8 cellular contexts compared by ENCODE assay signal in genomic region chr11:77147668-77148321, GRCh38. TPM values are rescaled to one million over a fixed set of nuclear protein-coding genes. Genes with fewer than 3 reads are reported as not detected.
A peak's percentile ranks its signal among the peaks of the same experiment; 100 is the strongest.
DNase-seq lines count a peak whose midpoint lies in the region; ATAC-seq, FAIRE-seq and TF ChIP-seq lines count a peak whose summit lies in the region.

No MANE protein-coding gene starts in this region.

- H3K36me3 ChIP-seq in K562 (ENCODE audit: control insufficient read depth, insufficient read depth, low read length): no peaks in the 10 kb centered on the region
- H3K36me3 ChIP-seq in mucosa of rectum (ENCODE audit: control insufficient read depth in 2 of 2, insufficient read depth in 2 of 2, low read length in 2 of 2): no peaks in the 10 kb centered on the region

- no peak for TF ChIP-seq CTCF in K562 (IDR thresholded peaks at IDR 0.05 in 2 of 3, conservative IDR thresholded peaks at IDR 0.05 in 1 of 3; ENCODE audit: insufficient read depth in 2 of 3, low read depth in 1 of 3, low read length in 3 of 3)

- peaks cover 7% of the 10 kb centered on the region; the same call in 1 of the 2 replicates for H4K20me1 ChIP-seq in K562 (replicated peaks; ENCODE audit: control insufficient read depth, insufficient read depth, low read length)

- no peak for TF ChIP-seq RAD21 in K562 (CRISPR knock-in tag; conservative IDR thresholded peaks at IDR 0.05 in 1 of 2, IDR thresholded peaks at IDR 0.05 in 1 of 2)

- intact Hi-C loops in K562 (cut with micrococcal nuclease): no loop called here

- in situ Hi-C loops in K562 (cut with MboI): no loop called here

- ATAC-seq in K562 (peak; percentile 81), GM18861 (IDR thresholded peaks at IDR 0.05; ENCODE audit: unreplicated experiment) (no peak), GM21515 (IDR thresholded peaks at IDR 0.05; ENCODE audit: unreplicated experiment) (no peak)

- H3K9me3 ChIP-seq in K562 (replicated peaks; ENCODE audit: control insufficient read depth, insufficient read depth, low read depth, low read length): no peaks in the 10 kb centered on the region
- H3K9me3 ChIP-seq in mucosa of rectum (ENCODE audit: control insufficient read depth in 2 of 2, low read length in 2 of 2): no peaks in the 10 kb centered on the region

- no peak for TF ChIP-seq POLR2A in K562 (conservative IDR thresholded peaks at IDR 0.05)

- 0 out of 4 replicates have a peak overlapping the region, but pooled peaks of 1 of the 2 experiments have one; percentile 15 for H3K9ac ChIP-seq in K562 (ENCODE audit: insufficient read depth in 1 of 2, low read depth in 2 of 2, low read length in 2 of 2)
- peak overlapping the region in 1 of 2 donors; percentile 14 for H3K9ac ChIP-seq in mucosa of rectum (ENCODE audit: low read depth in 1 of 2, low read length in 2 of 2)

- POLR2A ChIA-PET in K562 (lab: Yijun Ruan, JAX): interaction anchor here (0.8 kb wide), 1 partner anchor 8 kb away, joined by 4 read pairs; no protein-coding TSS in a partner anchor

- H3K27ac ChIP-seq in K562 (ENCODE audit: extremely low read depth, low read depth, low read length) (no peak overlapping the region), mucosa of rectum (ENCODE audit: low read depth in 2 of 2, low read length in 2 of 2) (no peak overlapping the region)

- CTCF ChIA-PET in K562 (lab: Yijun Ruan, JAX; ENCODE audit: low intra/inter-chr PET ratio): no interaction called here

- DNase-seq in ELF-1 (ENCODE audit: low read depth, low spot score): peak; percentile 57
- peak; percentile 40 for DNase-seq in NCI-H82 treated with DMSO at 0.1 percent for 48 hours (lab: John Stamatoyannopoulos, UW; ENCODE audit: unreplicated experiment)
- DNase-seq in K562 (ENCODE audit: extremely low read depth in 1 of 4, low spot score in 3 of 4): peak in 3 of 4 experiments; percentile 69 to 93 (median 92)
- DNase-seq in frontal cortex (ENCODE audit: low spot score in 2 of 2): no peak
- DNase-seq in GF-D8 (lab: John Stamatoyannopoulos, UW): no peak

- H3K27me3 ChIP-seq in K562 (ENCODE audit: control insufficient read depth in 2 of 2, insufficient read depth in 2 of 2, low read length in 2 of 2): peaks cover 20 to 70% of the 10 kb centered on the region in 2 experiments
- no peaks in the 10 kb centered on the region for H3K27me3 ChIP-seq in mucosa of rectum (ENCODE audit: control insufficient read depth in 2 of 2, insufficient read depth in 2 of 2, low read length in 2 of 2)

- no peak overlapping the region for H3K4me3 ChIP-seq in K562
- peak overlapping the region; percentile 18 to 44 for H3K4me3 ChIP-seq in mucosa of rectum (ENCODE audit: low read length in 2 of 2)

- 0 out of 2 replicates have a peak overlapping the region, but pooled peaks have one; percentile 29 for H3K4me2 ChIP-seq in K562 (ENCODE audit: insufficient read depth, low read length)

- H3K9me1 ChIP-seq in K562 (ENCODE audit: control insufficient read depth, insufficient read depth, low read length): no peaks in the 10 kb centered on the region

- H3K4me1 ChIP-seq in K562 (replicated peaks in 1 of 2; ENCODE audit: control insufficient read depth in 2 of 2, insufficient read depth in 2 of 2, low read length in 2 of 2) (peaks cover 0 to 7% of the 10 kb centered on the region in 2 experiments; a peak in 3 of 5 replicates), mucosa of rectum (ENCODE audit: control insufficient read depth in 2 of 2, insufficient read depth in 2 of 2, low read length in 2 of 2) (peaks cover 14% of the 10 kb centered on the region in 2 donors)

- no peak for TF ChIP-seq EP300 in K562 (IDR thresholded peaks at IDR 0.05; ENCODE audit: low read length)

- WGBS in K562 (ENCODE audit: insufficient coverage, low coverage, missing lambda C conversion rate): 1% methylated on average over 36 of the region's 47 CpGs

- H3K79me2 ChIP-seq in K562 (ENCODE audit: control insufficient read depth, insufficient read depth, low read length): no peaks in the 10 kb centered on the region

- BruUV-seq in K562 (replicated peaks; lab: Mats Ljungman, UMichigan): no TSS peak

- no peak for FAIRE-seq in K562 (lab: Jason Lieb, UNC)
- no peak for FAIRE-seq in frontal cortex (lab: Jason Lieb, UNC)

- H2AFZ ChIP-seq in K562 (ENCODE audit: low read depth, low read length): 0 out of 2 replicates have a peak overlapping the region, but pooled peaks have one; percentile 32

TF ChIP-seq in K562, 482 proteins besides CTCF, POLR2A, EP300 and RAD21:
- TF ChIP-seq MTF1 (CRISPR knock-in tag; IDR thresholded peaks at IDR 0.05; ENCODE audit: borderline replicate concordance): no peak
- TF ChIP-seq, protein P1, sequence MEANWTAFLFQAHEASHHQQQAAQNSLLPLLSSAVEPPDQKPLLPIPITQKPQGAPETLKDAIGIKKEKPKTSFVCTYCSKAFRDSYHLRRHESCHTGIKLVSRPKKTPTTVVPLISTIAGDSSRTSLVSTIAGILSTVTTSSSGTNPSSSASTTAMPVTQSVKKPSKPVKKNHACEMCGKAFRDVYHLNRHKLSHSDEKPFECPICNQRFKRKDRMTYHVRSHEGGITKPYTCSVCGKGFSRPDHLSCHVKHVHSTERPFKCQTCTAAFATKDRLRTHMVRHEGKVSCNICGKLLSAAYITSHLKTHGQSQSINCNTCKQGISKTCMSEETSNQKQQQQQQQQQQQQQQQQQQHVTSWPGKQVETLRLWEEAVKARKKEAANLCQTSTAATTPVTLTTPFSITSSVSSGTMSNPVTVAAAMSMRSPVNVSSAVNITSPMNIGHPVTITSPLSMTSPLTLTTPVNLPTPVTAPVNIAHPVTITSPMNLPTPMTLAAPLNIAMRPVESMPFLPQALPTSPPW (CRISPR knock-in tag; IDR thresholded peaks at IDR 0.05): peak; percentile 52; the same call in 1 of the 2 replicates

RNA-seq across cellular contexts. Expression of gene MYO7A, which starts 19.7 kb away (rescaled TPM):
- 1.1 and 2.5 TPM in 2 replicates for total RNA-seq in K562 (2011; cell fraction: chromatin; rRNA removed; ENCODE audit: low replicate concordance)
- total RNA-seq in K562 (2011; cell fraction: nucleolus; rRNA removed): 0.79 and 1.0 TPM in 2 replicates
- 0.53 and 0.73 TPM in 2 replicates for total RNA-seq in K562 (2011; cell fraction: nucleoplasm; rRNA removed)
- total RNA-seq in K562 (2014; rRNA removed) (0.04 and 0.09 TPM in 2 replicates), K562 (2014; rRNA removed; fragmentation: Illumina TruSeq; extraction: Trizol) (0.04 TPM in 1 of 2 replicates, not detected in the other), K562 (2015; rRNA removed; fragmentation: Illumina TruSeq; extraction: Trizol) (0.07 TPM in 1 of 2 replicates, not detected in the other), K562 (2021) (0.07 and 0.11 TPM in 2 replicates), frontal cortex (0.82 TPM)
- polyA plus RNA-seq in K562 (2011; rRNA removed) (0.10 and 0.14 TPM in 2 replicates), K562 (2014; fragmentation: Illumina TruSeq; extraction: Trizol) (0.03 and 0.06 TPM in 2 replicates), K562 (2014; fragmentation: Nextera tagmentation; extraction: Ambion mirVana) (under 1 TPM in 1 of 2 experiments, not detected in 1; 0.01 TPM), K562 (2014; rRNA removed) (0.11 TPM in 1 of 2 replicates, not detected in the other)
- polyA plus RNA-seq in K562 (2011; cell fraction: cytosol; rRNA removed): 0.13 and 0.19 TPM in 2 replicates
- 1.0 and 1.3 TPM in 2 replicates for polyA plus RNA-seq in K562 (2011; cell fraction: nucleus; rRNA removed)
- polyA plus RNA-seq in K562 (2012): 0.04 and 0.35 TPM in 2 replicates
- polyA minus RNA-seq in K562 (2011; rRNA and poly(A)+ RNA removed): 0.11 and 0.21 TPM in 2 replicates
- not detected in 2 replicates for polyA minus RNA-seq in K562 (2011; cell fraction: cytosol; rRNA and poly(A)+ RNA removed)
- polyA minus RNA-seq in K562 (2011; cell fraction: nucleus; rRNA and poly(A)+ RNA removed): 0.22 and 0.40 TPM in 2 replicates

RNA-seq across cellular contexts. Expression of gene OMP, which starts 45.2 kb away (rescaled TPM):
- total RNA-seq in K562 (2011; cell fraction: chromatin; rRNA removed; ENCODE audit: low replicate concordance): 2.0 and 3.9 TPM in 2 replicates
- 2.4 and 4.2 TPM in 2 replicates for total RNA-seq in K562 (2011; cell fraction: nucleolus; rRNA removed)
- total RNA-seq in K562 (2011; cell fraction: nucleoplasm; rRNA removed): 1.1 and 1.8 TPM in 2 replicates
- not detected in 2 replicates for total RNA-seq in K562 (2014; rRNA removed)
- not detected in 2 replicates for total RNA-seq in K562 (2014; rRNA removed; fragmentation: Illumina TruSeq; extraction: Trizol)
- not detected in 2 replicates for total RNA-seq in K562 (2015; rRNA removed; fragmentation: Illumina TruSeq; extraction: Trizol)
- not detected in 2 replicates for total RNA-seq in K562 (2021)
- polyA plus RNA-seq in K562 (2011; rRNA removed): not detected in 2 replicates
- not detected in 2 replicates for polyA plus RNA-seq in K562 (2011; cell fraction: cytosol; rRNA removed)
- polyA plus RNA-seq in K562 (2011; cell fraction: nucleus; rRNA removed): 0.74 and 0.86 TPM in 2 replicates
- 0.33 TPM in 1 of 2 replicates, not detected in the other for polyA plus RNA-seq in K562 (2012)
- polyA plus RNA-seq in K562 (2014; fragmentation: Illumina TruSeq; extraction: Trizol): not detected in 2 replicates
- not detected for polyA plus RNA-seq in K562 (2014; fragmentation: Nextera tagmentation; extraction: Ambion mirVana)
- polyA plus RNA-seq in K562 (2014; rRNA removed): not detected in 2 replicates
- polyA minus RNA-seq in K562 (2011; rRNA and poly(A)+ RNA removed): not detected in 2 replicates
- polyA minus RNA-seq in K562 (2011; cell fraction: cytosol; rRNA and poly(A)+ RNA removed): not detected in 2 replicates
- polyA minus RNA-seq in K562 (2011; cell fraction: nucleus; rRNA and poly(A)+ RNA removed): 1.4 TPM in 1 of 2 replicates, not detected in the other
- total RNA-seq in frontal cortex: not detected

Comparison
In these comparisons a context has a peak if more than half of its experiments do, and no peak if none do; other contexts are left out.
1. DNase-seq: peak in ELF-1 (single experiment), NCI-H82 treated with DMSO at 0.1 percent for 48 hours (single experiment) and K562 (3 of 4); none in frontal cortex (0 of 2) and GF-D8 (single experiment).